1 cellular context compared by ENCODE assay signal in the genomic region with DNA sequence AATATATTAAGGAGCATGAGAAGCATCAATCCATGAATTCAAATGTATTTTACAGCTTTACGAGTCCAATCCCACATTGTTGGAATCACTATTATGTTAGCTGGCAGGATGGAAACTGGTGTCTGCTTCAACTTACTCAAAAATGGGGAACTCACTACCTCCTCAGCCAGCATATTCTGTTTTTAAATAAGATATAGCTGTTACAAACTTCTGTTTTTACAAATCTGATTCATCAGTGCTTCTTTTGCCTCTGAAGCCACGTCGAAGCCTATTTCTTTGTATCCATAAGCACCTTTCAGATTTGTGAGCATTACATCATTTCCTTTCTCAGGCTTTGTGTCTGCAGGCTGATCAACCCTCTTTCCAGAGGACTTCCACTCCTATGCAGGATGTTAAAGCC.
TF ChIP-seq lines count a peak whose summit lies in the region.

No MANE protein-coding gene starts in this region.

TF ChIP-seq in GM23338, 12 proteins besides CTCF, POLR2A, EP300 and RAD21 (continued from another document):
- TF ChIP-seq, protein P1, sequence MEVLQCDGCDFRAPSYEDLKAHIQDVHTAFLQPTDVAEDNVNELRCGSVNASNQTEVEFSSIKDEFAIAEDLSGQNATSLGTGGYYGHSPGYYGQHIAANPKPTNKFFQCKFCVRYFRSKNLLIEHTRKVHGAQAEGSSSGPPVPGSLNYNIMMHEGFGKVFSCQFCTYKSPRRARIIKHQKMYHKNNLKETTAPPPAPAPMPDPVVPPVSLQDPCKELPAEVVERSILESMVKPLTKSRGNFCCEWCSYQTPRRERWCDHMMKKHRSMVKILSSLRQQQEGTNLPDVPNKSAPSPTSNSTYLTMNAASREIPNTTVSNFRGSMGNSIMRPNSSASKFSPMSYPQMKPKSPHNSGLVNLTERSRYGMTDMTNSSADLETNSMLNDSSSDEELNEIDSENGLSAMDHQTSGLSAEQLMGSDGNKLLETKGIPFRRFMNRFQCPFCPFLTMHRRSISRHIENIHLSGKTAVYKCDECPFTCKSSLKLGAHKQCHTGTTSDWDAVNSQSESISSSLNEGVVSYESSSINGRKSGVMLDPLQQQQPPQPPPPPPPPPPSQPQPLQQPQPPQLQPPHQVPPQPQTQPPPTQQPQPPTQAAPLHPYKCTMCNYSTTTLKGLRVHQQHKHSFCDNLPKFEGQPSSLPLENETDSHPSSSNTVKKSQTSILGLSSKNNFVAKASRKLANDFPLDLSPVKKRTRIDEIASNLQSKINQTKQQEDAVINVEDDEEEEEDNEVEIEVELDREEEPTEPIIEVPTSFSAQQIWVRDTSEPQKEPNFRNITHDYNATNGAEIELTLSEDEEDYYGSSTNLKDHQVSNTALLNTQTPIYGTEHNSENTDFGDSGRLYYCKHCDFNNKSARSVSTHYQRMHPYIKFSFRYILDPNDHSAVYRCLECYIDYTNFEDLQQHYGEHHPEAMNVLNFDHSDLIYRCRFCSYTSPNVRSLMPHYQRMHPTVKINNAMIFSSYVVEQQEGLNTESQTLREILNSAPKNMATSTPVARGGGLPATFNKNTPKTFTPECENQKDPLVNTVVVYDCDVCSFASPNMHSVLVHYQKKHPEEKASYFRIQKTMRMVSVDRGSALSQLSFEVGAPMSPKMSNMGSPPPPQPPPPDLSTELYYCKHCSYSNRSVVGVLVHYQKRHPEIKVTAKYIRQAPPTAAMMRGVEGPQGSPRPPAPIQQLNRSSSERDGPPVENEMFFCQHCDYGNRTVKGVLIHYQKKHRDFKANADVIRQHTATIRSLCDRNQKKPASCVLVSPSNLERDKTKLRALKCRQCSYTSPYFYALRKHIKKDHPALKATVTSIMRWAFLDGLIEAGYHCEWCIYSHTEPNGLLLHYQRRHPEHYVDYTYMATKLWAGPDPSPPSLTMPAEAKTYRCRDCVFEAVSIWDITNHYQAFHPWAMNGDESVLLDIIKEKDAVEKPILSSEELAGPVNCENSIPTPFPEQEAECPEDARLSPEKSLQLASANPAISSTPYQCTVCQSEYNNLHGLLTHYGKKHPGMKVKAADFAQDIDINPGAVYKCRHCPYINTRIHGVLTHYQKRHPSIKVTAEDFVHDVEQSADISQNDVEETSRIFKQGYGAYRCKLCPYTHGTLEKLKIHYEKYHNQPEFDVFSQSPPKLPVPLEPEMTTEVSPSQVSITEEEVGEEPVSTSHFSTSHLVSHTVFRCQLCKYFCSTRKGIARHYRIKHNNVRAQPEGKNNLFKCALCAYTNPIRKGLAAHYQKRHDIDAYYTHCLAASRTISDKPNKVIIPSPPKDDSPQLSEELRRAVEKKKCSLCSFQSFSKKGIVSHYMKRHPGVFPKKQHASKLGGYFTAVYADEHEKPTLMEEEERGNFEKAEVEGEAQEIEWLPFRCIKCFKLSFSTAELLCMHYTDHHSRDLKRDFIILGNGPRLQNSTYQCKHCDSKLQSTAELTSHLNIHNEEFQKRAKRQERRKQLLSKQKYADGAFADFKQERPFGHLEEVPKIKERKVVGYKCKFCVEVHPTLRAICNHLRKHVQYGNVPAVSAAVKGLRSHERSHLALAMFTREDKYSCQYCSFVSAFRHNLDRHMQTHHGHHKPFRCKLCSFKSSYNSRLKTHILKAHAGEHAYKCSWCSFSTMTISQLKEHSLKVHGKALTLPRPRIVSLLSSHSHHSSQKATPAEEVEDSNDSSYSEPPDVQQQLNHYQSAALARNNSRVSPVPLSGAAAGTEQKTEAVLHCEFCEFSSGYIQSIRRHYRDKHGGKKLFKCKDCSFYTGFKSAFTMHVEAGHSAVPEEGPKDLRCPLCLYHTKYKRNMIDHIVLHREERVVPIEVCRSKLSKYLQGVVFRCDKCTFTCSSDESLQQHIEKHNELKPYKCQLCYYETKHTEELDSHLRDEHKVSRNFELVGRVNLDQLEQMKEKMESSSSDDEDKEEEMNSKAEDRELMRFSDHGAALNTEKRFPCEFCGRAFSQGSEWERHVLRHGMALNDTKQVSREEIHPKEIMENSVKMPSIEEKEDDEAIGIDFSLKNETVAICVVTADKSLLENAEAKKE (CRISPR knock-in tag; IDR thresholded peaks at IDR 0.05), result no peak
- TF ChIP-seq ZNF114 (CRISPR knock-in tag; IDR thresholded peaks at IDR 0.05) (no peak), POLR2AphosphoS5 (IDR thresholded peaks at IDR 0.05; ENCODE audit: low read depth) (no peak), CREB1 (CRISPR knock-in tag; IDR thresholded peaks at IDR 0.05; ENCODE audit: low read depth) (no peak), JUNB (IDR thresholded peaks at IDR 0.05; ENCODE audit: unreplicated experiment) (no peak), EZH2 (IDR thresholded peaks at IDR 0.05; ENCODE audit: low read depth, unreplicated experiment) (no peak), STAT1 (IDR thresholded peaks at IDR 0.05; ENCODE audit: unreplicated experiment) (no peak), EZH2phosphoT487 (IDR thresholded peaks at IDR 0.05; ENCODE audit: unreplicated experiment) (no peak)
- TF ChIP-seq, protein P2, sequence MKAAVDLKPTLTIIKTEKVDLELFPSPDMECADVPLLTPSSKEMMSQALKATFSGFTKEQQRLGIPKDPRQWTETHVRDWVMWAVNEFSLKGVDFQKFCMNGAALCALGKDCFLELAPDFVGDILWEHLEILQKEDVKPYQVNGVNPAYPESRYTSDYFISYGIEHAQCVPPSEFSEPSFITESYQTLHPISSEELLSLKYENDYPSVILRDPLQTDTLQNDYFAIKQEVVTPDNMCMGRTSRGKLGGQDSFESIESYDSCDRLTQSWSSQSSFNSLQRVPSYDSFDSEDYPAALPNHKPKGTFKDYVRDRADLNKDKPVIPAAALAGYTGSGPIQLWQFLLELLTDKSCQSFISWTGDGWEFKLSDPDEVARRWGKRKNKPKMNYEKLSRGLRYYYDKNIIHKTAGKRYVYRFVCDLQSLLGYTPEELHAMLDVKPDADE (IDR thresholded peaks at IDR 0.05), result no peak
- TF ChIP-seq, protein P3, sequence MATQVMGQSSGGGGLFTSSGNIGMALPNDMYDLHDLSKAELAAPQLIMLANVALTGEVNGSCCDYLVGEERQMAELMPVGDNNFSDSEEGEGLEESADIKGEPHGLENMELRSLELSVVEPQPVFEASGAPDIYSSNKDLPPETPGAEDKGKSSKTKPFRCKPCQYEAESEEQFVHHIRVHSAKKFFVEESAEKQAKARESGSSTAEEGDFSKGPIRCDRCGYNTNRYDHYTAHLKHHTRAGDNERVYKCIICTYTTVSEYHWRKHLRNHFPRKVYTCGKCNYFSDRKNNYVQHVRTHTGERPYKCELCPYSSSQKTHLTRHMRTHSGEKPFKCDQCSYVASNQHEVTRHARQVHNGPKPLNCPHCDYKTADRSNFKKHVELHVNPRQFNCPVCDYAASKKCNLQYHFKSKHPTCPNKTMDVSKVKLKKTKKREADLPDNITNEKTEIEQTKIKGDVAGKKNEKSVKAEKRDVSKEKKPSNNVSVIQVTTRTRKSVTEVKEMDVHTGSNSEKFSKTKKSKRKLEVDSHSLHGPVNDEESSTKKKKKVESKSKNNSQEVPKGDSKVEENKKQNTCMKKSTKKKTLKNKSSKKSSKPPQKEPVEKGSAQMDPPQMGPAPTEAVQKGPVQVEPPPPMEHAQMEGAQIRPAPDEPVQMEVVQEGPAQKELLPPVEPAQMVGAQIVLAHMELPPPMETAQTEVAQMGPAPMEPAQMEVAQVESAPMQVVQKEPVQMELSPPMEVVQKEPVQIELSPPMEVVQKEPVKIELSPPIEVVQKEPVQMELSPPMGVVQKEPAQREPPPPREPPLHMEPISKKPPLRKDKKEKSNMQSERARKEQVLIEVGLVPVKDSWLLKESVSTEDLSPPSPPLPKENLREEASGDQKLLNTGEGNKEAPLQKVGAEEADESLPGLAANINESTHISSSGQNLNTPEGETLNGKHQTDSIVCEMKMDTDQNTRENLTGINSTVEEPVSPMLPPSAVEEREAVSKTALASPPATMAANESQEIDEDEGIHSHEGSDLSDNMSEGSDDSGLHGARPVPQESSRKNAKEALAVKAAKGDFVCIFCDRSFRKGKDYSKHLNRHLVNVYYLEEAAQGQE (IDR thresholded peaks at IDR 0.05; ENCODE audit: unreplicated experiment), result no peak
